In the genomic region with DNA sequence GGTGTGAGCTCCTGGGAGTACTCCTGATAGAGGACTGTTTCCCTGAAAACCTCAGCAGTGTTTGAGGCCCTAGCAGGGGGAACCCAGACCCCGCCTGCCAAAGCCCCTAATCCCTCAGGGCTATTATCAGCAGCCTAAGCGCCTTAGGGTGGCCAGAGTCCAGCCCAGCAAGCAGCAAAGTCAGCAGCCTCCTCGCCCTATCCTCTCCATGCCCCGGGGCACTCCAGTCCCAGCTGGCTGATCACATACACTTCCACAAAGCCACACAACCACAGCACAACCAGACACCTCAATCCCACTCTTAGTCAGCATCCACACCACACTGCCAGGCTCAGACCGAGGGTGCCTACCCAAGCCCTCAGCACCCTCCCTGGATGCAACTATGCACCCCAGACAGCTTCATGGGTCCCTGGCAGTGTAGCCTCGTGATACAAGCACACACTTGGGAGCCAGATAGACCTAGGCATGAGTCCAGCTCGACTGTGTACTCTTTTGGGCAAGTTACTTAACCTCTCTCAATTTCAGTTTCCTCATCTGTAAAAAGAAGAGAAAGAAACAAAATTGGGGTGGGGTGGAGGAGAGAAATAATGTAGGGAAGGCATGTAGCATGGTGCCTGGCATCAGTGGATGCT, we compare ENCODE assay signal across 1 cellular context.
TF ChIP-seq lines count a peak whose summit lies in the region.

No MANE protein-coding gene starts in this region.

TF ChIP-seq in WTC11, 78 proteins besides CTCF, POLR2A, EP300 and RAD21 (continued from another document):
- TF ChIP-seq, protein P1, sequence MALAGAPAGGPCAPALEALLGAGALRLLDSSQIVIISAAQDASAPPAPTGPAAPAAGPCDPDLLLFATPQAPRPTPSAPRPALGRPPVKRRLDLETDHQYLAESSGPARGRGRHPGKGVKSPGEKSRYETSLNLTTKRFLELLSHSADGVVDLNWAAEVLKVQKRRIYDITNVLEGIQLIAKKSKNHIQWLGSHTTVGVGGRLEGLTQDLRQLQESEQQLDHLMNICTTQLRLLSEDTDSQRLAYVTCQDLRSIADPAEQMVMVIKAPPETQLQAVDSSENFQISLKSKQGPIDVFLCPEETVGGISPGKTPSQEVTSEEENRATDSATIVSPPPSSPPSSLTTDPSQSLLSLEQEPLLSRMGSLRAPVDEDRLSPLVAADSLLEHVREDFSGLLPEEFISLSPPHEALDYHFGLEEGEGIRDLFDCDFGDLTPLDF (CRISPR knock-in tag; IDR thresholded peaks at IDR 0.05): no peak
- TF ChIP-seq, protein P2, sequence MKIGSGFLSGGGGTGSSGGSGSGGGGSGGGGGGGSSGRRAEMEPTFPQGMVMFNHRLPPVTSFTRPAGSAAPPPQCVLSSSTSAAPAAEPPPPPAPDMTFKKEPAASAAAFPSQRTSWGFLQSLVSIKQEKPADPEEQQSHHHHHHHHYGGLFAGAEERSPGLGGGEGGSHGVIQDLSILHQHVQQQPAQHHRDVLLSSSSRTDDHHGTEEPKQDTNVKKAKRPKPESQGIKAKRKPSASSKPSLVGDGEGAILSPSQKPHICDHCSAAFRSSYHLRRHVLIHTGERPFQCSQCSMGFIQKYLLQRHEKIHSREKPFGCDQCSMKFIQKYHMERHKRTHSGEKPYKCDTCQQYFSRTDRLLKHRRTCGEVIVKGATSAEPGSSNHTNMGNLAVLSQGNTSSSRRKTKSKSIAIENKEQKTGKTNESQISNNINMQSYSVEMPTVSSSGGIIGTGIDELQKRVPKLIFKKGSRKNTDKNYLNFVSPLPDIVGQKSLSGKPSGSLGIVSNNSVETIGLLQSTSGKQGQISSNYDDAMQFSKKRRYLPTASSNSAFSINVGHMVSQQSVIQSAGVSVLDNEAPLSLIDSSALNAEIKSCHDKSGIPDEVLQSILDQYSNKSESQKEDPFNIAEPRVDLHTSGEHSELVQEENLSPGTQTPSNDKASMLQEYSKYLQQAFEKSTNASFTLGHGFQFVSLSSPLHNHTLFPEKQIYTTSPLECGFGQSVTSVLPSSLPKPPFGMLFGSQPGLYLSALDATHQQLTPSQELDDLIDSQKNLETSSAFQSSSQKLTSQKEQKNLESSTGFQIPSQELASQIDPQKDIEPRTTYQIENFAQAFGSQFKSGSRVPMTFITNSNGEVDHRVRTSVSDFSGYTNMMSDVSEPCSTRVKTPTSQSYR (CRISPR knock-in tag; IDR thresholded peaks at IDR 0.05): no peak
- TF ChIP-seq FOXJ3 (CRISPR knock-in tag; IDR thresholded peaks at IDR 0.05; ENCODE audit: borderline replicate concordance) (no peak), SMAD4 (CRISPR knock-in tag; IDR thresholded peaks at IDR 0.05) (no peak), GRHL2 (CRISPR knock-in tag; IDR thresholded peaks at IDR 0.05; ENCODE audit: insufficient replicate concordance, severe bottlenecking) (no peak), TCF7 (CRISPR knock-in tag; IDR thresholded peaks at IDR 0.05; ENCODE audit: low read depth) (no peak), JUN (CRISPR knock-in tag; IDR thresholded peaks at IDR 0.05) (no peak), IRF2 (CRISPR knock-in tag; IDR thresholded peaks at IDR 0.05; ENCODE audit: borderline replicate concordance, low read depth) (no peak), GABPB1 (CRISPR knock-in tag; IDR thresholded peaks at IDR 0.05) (no peak)
- TF ChIP-seq, protein P3, sequence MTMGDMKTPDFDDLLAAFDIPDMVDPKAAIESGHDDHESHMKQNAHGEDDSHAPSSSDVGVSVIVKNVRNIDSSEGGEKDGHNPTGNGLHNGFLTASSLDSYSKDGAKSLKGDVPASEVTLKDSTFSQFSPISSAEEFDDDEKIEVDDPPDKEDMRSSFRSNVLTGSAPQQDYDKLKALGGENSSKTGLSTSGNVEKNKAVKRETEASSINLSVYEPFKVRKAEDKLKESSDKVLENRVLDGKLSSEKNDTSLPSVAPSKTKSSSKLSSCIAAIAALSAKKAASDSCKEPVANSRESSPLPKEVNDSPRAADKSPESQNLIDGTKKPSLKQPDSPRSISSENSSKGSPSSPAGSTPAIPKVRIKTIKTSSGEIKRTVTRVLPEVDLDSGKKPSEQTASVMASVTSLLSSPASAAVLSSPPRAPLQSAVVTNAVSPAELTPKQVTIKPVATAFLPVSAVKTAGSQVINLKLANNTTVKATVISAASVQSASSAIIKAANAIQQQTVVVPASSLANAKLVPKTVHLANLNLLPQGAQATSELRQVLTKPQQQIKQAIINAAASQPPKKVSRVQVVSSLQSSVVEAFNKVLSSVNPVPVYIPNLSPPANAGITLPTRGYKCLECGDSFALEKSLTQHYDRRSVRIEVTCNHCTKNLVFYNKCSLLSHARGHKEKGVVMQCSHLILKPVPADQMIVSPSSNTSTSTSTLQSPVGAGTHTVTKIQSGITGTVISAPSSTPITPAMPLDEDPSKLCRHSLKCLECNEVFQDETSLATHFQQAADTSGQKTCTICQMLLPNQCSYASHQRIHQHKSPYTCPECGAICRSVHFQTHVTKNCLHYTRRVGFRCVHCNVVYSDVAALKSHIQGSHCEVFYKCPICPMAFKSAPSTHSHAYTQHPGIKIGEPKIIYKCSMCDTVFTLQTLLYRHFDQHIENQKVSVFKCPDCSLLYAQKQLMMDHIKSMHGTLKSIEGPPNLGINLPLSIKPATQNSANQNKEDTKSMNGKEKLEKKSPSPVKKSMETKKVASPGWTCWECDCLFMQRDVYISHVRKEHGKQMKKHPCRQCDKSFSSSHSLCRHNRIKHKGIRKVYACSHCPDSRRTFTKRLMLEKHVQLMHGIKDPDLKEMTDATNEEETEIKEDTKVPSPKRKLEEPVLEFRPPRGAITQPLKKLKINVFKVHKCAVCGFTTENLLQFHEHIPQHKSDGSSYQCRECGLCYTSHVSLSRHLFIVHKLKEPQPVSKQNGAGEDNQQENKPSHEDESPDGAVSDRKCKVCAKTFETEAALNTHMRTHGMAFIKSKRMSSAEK (CRISPR knock-in tag; IDR thresholded peaks at IDR 0.05; ENCODE audit: borderline replicate concordance): no peak
- TF ChIP-seq, protein P4, sequence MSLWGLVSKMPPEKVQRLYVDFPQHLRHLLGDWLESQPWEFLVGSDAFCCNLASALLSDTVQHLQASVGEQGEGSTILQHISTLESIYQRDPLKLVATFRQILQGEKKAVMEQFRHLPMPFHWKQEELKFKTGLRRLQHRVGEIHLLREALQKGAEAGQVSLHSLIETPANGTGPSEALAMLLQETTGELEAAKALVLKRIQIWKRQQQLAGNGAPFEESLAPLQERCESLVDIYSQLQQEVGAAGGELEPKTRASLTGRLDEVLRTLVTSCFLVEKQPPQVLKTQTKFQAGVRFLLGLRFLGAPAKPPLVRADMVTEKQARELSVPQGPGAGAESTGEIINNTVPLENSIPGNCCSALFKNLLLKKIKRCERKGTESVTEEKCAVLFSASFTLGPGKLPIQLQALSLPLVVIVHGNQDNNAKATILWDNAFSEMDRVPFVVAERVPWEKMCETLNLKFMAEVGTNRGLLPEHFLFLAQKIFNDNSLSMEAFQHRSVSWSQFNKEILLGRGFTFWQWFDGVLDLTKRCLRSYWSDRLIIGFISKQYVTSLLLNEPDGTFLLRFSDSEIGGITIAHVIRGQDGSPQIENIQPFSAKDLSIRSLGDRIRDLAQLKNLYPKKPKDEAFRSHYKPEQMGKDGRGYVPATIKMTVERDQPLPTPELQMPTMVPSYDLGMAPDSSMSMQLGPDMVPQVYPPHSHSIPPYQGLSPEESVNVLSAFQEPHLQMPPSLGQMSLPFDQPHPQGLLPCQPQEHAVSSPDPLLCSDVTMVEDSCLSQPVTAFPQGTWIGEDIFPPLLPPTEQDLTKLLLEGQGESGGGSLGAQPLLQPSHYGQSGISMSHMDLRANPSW (CRISPR knock-in tag; conservative IDR thresholded peaks at IDR 0.05; ENCODE audit: low read depth): no peak
- TF ChIP-seq, protein P5, sequence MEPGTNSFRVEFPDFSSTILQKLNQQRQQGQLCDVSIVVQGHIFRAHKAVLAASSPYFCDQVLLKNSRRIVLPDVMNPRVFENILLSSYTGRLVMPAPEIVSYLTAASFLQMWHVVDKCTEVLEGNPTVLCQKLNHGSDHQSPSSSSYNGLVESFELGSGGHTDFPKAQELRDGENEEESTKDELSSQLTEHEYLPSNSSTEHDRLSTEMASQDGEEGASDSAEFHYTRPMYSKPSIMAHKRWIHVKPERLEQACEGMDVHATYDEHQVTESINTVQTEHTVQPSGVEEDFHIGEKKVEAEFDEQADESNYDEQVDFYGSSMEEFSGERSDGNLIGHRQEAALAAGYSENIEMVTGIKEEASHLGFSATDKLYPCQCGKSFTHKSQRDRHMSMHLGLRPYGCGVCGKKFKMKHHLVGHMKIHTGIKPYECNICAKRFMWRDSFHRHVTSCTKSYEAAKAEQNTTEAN (CRISPR knock-in tag; IDR thresholded peaks at IDR 0.05): no peak
